8 cellular contexts compared by ENCODE assay signal in genomic region chr14:49868720-49869114, GRCh38. TPM values are rescaled to one million over a fixed set of nuclear protein-coding genes. Genes with fewer than 3 reads are reported as not detected.
DNase-seq lines count a peak whose midpoint lies in the region; ATAC-seq and TF ChIP-seq lines count a peak whose summit lies in the region.

No MANE protein-coding gene starts in this region.

- peaks cover 19 to 28% (median 20%) of the 10 kb centered on the region in 3 donors for H3K4me1 Mint-ChIP-seq in IgD-negative memory B cell
- H3K4me1 Mint-ChIP-seq in chondrocyte (ENCODE audit: low read depth): peaks cover 15% of the 10 kb centered on the region
- peaks cover 15 to 18% of the 10 kb centered on the region in 2 donors for H3K4me1 Mint-ChIP-seq in natural killer cell

- no peak for ATAC-seq in natural killer cell
- no peak for ATAC-seq in left colon

- DNase-seq in AG10803 (ENCODE audit: low read depth) (no peak), chondrocyte (ENCODE audit: low spot score) (no peak), natural killer cell (no peak), NCI-H1048 (lab: John Stamatoyannopoulos, UW) (no peak), NCI-H2227 (lab: John Stamatoyannopoulos, UW; ENCODE audit: unreplicated experiment) (no peak), left colon (no peak)
- no peak for DNase-seq in activated CD4-positive, CD25-positive, alpha-beta regulatory T cell (lab: John Stamatoyannopoulos, UW)

- H3K9me3 Mint-ChIP-seq in IgD-negative memory B cell: no peaks in the 10 kb centered on the region
- no peaks in the 10 kb centered on the region for H3K9me3 Mint-ChIP-seq in chondrocyte (ENCODE audit: low read depth)
- no peaks in the 10 kb centered on the region for H3K9me3 Mint-ChIP-seq in natural killer cell

- H3K27ac Mint-ChIP-seq in IgD-negative memory B cell (peak overlapping the region; percentile 94 to 99 (median 95)), chondrocyte (ENCODE audit: unreplicated experiment) (peak overlapping the region; percentile 89), natural killer cell (peak overlapping the region; percentile 94 to 100)

- H3K4me3 ChIP-seq in AG10803 (ENCODE audit: low read length): peak overlapping the region; percentile 64

- TF ChIP-seq CTCF in AG10803 (conservative IDR thresholded peaks at IDR 0.05; ENCODE audit: low read length) (no peak), chondrocyte (IDR thresholded peaks at IDR 0.05) (no peak), natural killer cell (IDR thresholded peaks at IDR 0.05) (no peak)

- no peaks in the 10 kb centered on the region for H3K36me3 Mint-ChIP-seq in IgD-negative memory B cell
- no peaks in the 10 kb centered on the region for H3K36me3 Mint-ChIP-seq in chondrocyte (ENCODE audit: low read depth)
- no peaks in the 10 kb centered on the region for H3K36me3 Mint-ChIP-seq in natural killer cell

- H3K27me3 Mint-ChIP-seq in IgD-negative memory B cell: no peaks in the 10 kb centered on the region
- no peaks in the 10 kb centered on the region for H3K27me3 Mint-ChIP-seq in chondrocyte (ENCODE audit: low read depth)
- H3K27me3 Mint-ChIP-seq in natural killer cell (ENCODE audit: low read depth in 2 of 2): no peaks in the 10 kb centered on the region

- intact Hi-C loops in natural killer cell (cut with micrococcal nuclease) (loop anchor here (1.0 to 5.0 kb wide), 4 partner anchors 24 to 664 kb away; partner anchors contain the start of gene MAP4K5), left colon (cut with DNase I, micrococcal nuclease) (loop anchor here in 1 of 2 donors (10.0 kb wide), 1 partner anchor 136 kb away; no protein-coding TSS in a partner anchor)

- H3K4me3 Mint-ChIP-seq in IgD-negative memory B cell (peak overlapping the region; percentile 84 to 97 (median 89)), chondrocyte (ENCODE audit: unreplicated experiment) (peak overlapping the region; percentile 93), natural killer cell (peak overlapping the region; percentile 92)

RNA-seq across cellular contexts. Expression of gene NEMF, which starts 16.1 kb away (rescaled TPM):
- polyA plus RNA-seq in IgD-negative memory B cell: 55.9 TPM
- 49.8 to 72.9 TPM (median 57.4 TPM) in 3 replicates for total RNA-seq in chondrocyte
- 100 to 1,000 TPM; 120 to 126 (median 122) TPM for total RNA-seq in natural killer cell
- total RNA-seq in left colon: 10 to 100 TPM; 53.2 to 62.1 TPM

RNA-seq across cellular contexts. Expression of gene ARF6, which starts 24.2 kb away (rescaled TPM):
- polyA plus RNA-seq in IgD-negative memory B cell: 222 TPM
- total RNA-seq in chondrocyte (53.2 to 55.3 TPM (median 54.4 TPM) in 3 replicates), natural killer cell (100 to 1,000 TPM; 124 to 132 (median 128) TPM), left colon (100 to 1,000 TPM; 131 to 161 TPM)
